10 cellular contexts compared by ENCODE assay signal in the genomic region with DNA sequence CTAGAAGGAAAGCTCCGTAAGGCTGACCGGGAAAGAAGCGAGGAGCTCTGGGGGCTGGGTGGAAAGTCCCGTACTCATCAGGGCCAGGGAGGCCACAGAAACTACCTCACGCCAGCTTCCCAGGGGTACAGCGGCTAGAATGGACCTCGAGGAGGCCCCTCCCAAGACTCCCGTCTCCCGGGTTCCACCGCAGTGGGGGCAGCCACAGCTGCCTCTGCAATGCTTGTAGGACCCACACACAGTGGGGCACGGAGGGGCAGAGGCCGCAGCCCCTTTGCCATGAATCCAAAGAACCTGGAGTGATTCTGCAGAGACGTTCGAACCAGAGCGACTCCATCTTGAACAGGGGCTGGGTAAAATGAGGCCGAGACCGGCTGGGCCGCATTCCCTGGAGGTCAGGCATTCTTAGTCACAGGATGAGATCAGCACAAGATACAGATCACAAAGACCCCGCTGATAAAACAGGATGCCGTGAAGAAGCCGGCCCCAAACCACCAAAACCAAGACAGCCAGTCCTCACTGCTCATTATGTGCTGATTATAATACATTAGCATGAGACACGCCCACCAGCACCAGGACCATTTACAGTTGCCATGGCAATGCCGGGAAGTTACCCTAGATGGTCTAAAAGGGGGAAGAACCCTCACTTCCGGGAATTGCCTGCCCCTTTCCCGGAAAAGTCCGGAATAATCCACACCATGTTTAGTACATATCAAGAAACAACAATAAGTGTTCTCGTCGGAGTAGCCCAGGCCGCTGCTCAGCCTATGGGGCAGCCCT. TPM values are rescaled to one million over a fixed set of nuclear protein-coding genes. Genes with fewer than 3 reads are reported as not detected.
A peak's percentile ranks its signal among the peaks of the same experiment; 100 is the strongest.
DNase-seq lines count a peak whose midpoint lies in the region; ATAC-seq and TF ChIP-seq lines count a peak whose summit lies in the region.
"Had no signal": no experiment of that assay in that cellular context is flagged by ENCODE, and none has a peak within 500 bp of the region (broad histone marks: within the 10 kb centered on the region; RNA-seq: fewer than 3 reads in every experiment).

No MANE protein-coding gene starts in this region.

- H3K4me3 ChIP-seq in GM23338 (no peak overlapping the region), osteoblast (ENCODE audit: insufficient read depth, low read length) (no peak overlapping the region)
- H3K4me3 ChIP-seq: esophagus muscularis mucosa had no signal

- DNase-seq in GM23338 (ENCODE audit: low spot score) (peak; percentile 87), OCI-M1 (lab: John Stamatoyannopoulos, UW) (peak; percentile 69), dermis blood vessel endothelial cell (peak; percentile 21), osteoblast (ENCODE audit: insufficient read length, low spot score, missing footprints) (peak; percentile 94), cerebellar cortex (ENCODE audit: low spot score) (no peak), cortex of kidney (lab: John Stamatoyannopoulos, UW) (no peak)
- DNase-seq: DMS79, NCI-H1694 treated with DMSO at 0.1 percent for 48 hours had no signal

- no peak for TF ChIP-seq CTCF in GM23338 (conservative IDR thresholded peaks at IDR 0.05; ENCODE audit: low read depth in 2 of 2)
- TF ChIP-seq CTCF in osteoblast (IDR thresholded peaks at IDR 0.05; ENCODE audit: extremely low read depth, low read depth, low read length), result no peak

- H2AFZ ChIP-seq in GM23338, result no peak overlapping the region
- peak overlapping the region; percentile 51 for H2AFZ ChIP-seq in osteoblast (ENCODE audit: low read length)

- H3K9me2 ChIP-seq in GM23338 (ENCODE audit: insufficient read depth), result no peaks in the 10 kb centered on the region

- H3K9me3 Mint-ChIP-seq in GM23338, result no peaks in the 10 kb centered on the region

- ATAC-seq in GM23338 (peak; percentile 1; the same call in 1 of the 3 replicates), GM21526 (IDR thresholded peaks at IDR 0.05; ENCODE audit: low FRiP score, unreplicated experiment) (no peak)

- H3F3A ChIP-seq in GM23338 (replicated peaks; ENCODE audit: low read depth), result 0 out of 2 replicates have a peak, but pooled peaks cover 16% of the 10 kb centered on the region

- H3K9me3 ChIP-seq in osteoblast (ENCODE audit: low read depth, low read length), result no peaks in the 10 kb centered on the region
- H3K9me3 ChIP-seq: esophagus muscularis mucosa had no signal

- H3K4me1 ChIP-seq in GM23338 (ENCODE audit: insufficient read depth), result peaks cover 32% of the 10 kb centered on the region
- peaks cover 7% of the 10 kb centered on the region for H3K4me1 ChIP-seq in osteoblast (ENCODE audit: insufficient read depth, low read length)

- H3K4me1 Mint-ChIP-seq in GM23338, result peaks cover 32% of the 10 kb centered on the region

- H3K27ac ChIP-seq in GM23338 (ENCODE audit: low read depth) (peak overlapping the region; percentile 85), osteoblast (ENCODE audit: low read depth, low read length) (no peak overlapping the region)

- H4K20me1 ChIP-seq in GM23338 (replicated peaks; ENCODE audit: insufficient read depth), result no peaks in the 10 kb centered on the region
- H4K20me1 ChIP-seq in osteoblast (ENCODE audit: insufficient read depth, low read length), result no peaks in the 10 kb centered on the region

- H3K27me3 ChIP-seq in GM23338 (ENCODE audit: insufficient read depth), result 0 out of 2 replicates have a peak, but pooled peaks cover 2% of the 10 kb centered on the region
- no peaks in the 10 kb centered on the region for H3K27me3 ChIP-seq in osteoblast (ENCODE audit: insufficient read depth, low read length)
- H3K27me3 ChIP-seq: esophagus muscularis mucosa had no signal

- H3K79me2 ChIP-seq in GM23338 (replicated peaks; ENCODE audit: insufficient read depth), result no peaks in the 10 kb centered on the region
- H3K79me2 ChIP-seq in osteoblast (ENCODE audit: insufficient read depth, low read length), result no peaks in the 10 kb centered on the region

- H3K4me2 ChIP-seq in GM23338 (peak overlapping the region; percentile 37; the same call in 1 of the 2 replicates), osteoblast (ENCODE audit: insufficient read depth, low read length) (peak overlapping the region; percentile 20)

- H3K27ac Mint-ChIP-seq in GM23338, result peak overlapping the region; percentile 40; the same call in 1 of the 2 replicates

- no peaks in the 10 kb centered on the region for H3K36me3 ChIP-seq in GM23338 (ENCODE audit: insufficient read depth)
- H3K36me3 ChIP-seq in osteoblast (ENCODE audit: insufficient read depth, low read length), result no peaks in the 10 kb centered on the region
- H3K36me3 ChIP-seq: esophagus muscularis mucosa had no signal

- peaks cover 13% of the 10 kb centered on the region for H3K27me3 Mint-ChIP-seq in GM23338 (ENCODE audit: insufficient read depth, low read depth, poor library complexity)

- H3K4me3 Mint-ChIP-seq in GM23338, result no peak overlapping the region

- H3K36me3 Mint-ChIP-seq in GM23338 (ENCODE audit: low read depth), result no peaks in the 10 kb centered on the region; the same call in 2 of the 3 replicates

TF ChIP-seq in GM23338, 12 proteins besides CTCF, POLR2A, EP300 and RAD21:
- TF ChIP-seq, protein P1, sequence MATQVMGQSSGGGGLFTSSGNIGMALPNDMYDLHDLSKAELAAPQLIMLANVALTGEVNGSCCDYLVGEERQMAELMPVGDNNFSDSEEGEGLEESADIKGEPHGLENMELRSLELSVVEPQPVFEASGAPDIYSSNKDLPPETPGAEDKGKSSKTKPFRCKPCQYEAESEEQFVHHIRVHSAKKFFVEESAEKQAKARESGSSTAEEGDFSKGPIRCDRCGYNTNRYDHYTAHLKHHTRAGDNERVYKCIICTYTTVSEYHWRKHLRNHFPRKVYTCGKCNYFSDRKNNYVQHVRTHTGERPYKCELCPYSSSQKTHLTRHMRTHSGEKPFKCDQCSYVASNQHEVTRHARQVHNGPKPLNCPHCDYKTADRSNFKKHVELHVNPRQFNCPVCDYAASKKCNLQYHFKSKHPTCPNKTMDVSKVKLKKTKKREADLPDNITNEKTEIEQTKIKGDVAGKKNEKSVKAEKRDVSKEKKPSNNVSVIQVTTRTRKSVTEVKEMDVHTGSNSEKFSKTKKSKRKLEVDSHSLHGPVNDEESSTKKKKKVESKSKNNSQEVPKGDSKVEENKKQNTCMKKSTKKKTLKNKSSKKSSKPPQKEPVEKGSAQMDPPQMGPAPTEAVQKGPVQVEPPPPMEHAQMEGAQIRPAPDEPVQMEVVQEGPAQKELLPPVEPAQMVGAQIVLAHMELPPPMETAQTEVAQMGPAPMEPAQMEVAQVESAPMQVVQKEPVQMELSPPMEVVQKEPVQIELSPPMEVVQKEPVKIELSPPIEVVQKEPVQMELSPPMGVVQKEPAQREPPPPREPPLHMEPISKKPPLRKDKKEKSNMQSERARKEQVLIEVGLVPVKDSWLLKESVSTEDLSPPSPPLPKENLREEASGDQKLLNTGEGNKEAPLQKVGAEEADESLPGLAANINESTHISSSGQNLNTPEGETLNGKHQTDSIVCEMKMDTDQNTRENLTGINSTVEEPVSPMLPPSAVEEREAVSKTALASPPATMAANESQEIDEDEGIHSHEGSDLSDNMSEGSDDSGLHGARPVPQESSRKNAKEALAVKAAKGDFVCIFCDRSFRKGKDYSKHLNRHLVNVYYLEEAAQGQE (IDR thresholded peaks at IDR 0.05; ENCODE audit: unreplicated experiment), result no peak
- TF ChIP-seq, protein P2, sequence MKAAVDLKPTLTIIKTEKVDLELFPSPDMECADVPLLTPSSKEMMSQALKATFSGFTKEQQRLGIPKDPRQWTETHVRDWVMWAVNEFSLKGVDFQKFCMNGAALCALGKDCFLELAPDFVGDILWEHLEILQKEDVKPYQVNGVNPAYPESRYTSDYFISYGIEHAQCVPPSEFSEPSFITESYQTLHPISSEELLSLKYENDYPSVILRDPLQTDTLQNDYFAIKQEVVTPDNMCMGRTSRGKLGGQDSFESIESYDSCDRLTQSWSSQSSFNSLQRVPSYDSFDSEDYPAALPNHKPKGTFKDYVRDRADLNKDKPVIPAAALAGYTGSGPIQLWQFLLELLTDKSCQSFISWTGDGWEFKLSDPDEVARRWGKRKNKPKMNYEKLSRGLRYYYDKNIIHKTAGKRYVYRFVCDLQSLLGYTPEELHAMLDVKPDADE (IDR thresholded peaks at IDR 0.05), result no peak
- TF ChIP-seq ZNF114 (CRISPR knock-in tag; IDR thresholded peaks at IDR 0.05) (peak; percentile 97), NANOG (IDR thresholded peaks at IDR 0.05; ENCODE audit: borderline replicate concordance) (no peak), POLR2AphosphoS5 (IDR thresholded peaks at IDR 0.05; ENCODE audit: low read depth) (no peak), CREB1 (CRISPR knock-in tag; IDR thresholded peaks at IDR 0.05; ENCODE audit: low read depth) (peak; percentile 50; the same call in 1 of the 2 replicates), STAT1 (IDR thresholded peaks at IDR 0.05; ENCODE audit: unreplicated experiment) (no peak), EZH2 (IDR thresholded peaks at IDR 0.05; ENCODE audit: low read depth, unreplicated experiment) (no peak), ZNF331 (CRISPR knock-in tag; IDR thresholded peaks at IDR 0.05; ENCODE audit: low read depth) (0 out of 2 replicates have a peak, but pooled peaks have one; percentile 36), EZH2phosphoT487 (IDR thresholded peaks at IDR 0.05; ENCODE audit: unreplicated experiment) (no peak)

RNA-seq across cellular contexts. Expression of gene ANKRD65, which starts 1.6 kb away (rescaled TPM):
- total RNA-seq in GM23338 (2014; rRNA removed; shearing (Covaris generic)), result 1.7 and 1.8 TPM in 2 replicates
- polyA plus RNA-seq in GM23338 (2016; fragmentation: Nextera tagmentation; extraction: Ambion mirVana), result 1.6 and 2.6 TPM in 2 replicates
- 0.28 and 0.51 TPM in 2 replicates for total RNA-seq in dermis blood vessel endothelial cell
- total RNA-seq in osteoblast, result 1.2 and 1.8 TPM in 2 replicates

RNA-seq across cellular contexts. Expression of gene VWA1, which starts 12.8 kb away (rescaled TPM):
- total RNA-seq in GM23338 (2014; rRNA removed; shearing (Covaris generic)), result 21.9 and 31.5 TPM in 2 replicates
- 7.2 and 7.9 TPM in 2 replicates for polyA plus RNA-seq in GM23338 (2016; fragmentation: Nextera tagmentation; extraction: Ambion mirVana)
- total RNA-seq in dermis blood vessel endothelial cell (12.7 and 45.3 TPM in 2 replicates), osteoblast (2.4 and 4.3 TPM in 2 replicates)

RNA-seq across cellular contexts. Expression of gene MRPL20, which starts 15.6 kb away (rescaled TPM):
- 158 and 173 TPM in 2 replicates for total RNA-seq in GM23338 (2014; rRNA removed; shearing (Covaris generic))
- polyA plus RNA-seq in GM23338 (2016; fragmentation: Nextera tagmentation; extraction: Ambion mirVana), result 319 and 344 TPM in 2 replicates
- total RNA-seq in dermis blood vessel endothelial cell (98.2 and 102 TPM in 2 replicates), osteoblast (53.9 and 58.9 TPM in 2 replicates)

RNA-seq across cellular contexts. Expression of gene CCNL2, which starts 23.5 kb away (rescaled TPM):
- total RNA-seq in GM23338 (2014; rRNA removed; shearing (Covaris generic)), result 146 and 147 TPM in 2 replicates
- 99.4 and 115 TPM in 2 replicates for polyA plus RNA-seq in GM23338 (2016; fragmentation: Nextera tagmentation; extraction: Ambion mirVana)
- total RNA-seq in dermis blood vessel endothelial cell, result 71.1 and 183 TPM in 2 replicates
- total RNA-seq in osteoblast, result 138 and 139 TPM in 2 replicates

RNA-seq across cellular contexts. Expression of gene ATAD3C, which starts 26.8 kb away (rescaled TPM):
- 0.45 and 1.2 TPM in 2 replicates for total RNA-seq in GM23338 (2014; rRNA removed; shearing (Covaris generic))
- 1.1 and 1.3 TPM in 2 replicates for polyA plus RNA-seq in GM23338 (2016; fragmentation: Nextera tagmentation; extraction: Ambion mirVana)
- 0.17 and 1.5 TPM in 2 replicates for total RNA-seq in dermis blood vessel endothelial cell
- total RNA-seq in osteoblast, result under 0.01 and 0.59 TPM in 2 replicates

Comparison
In these comparisons a context has a peak if more than half of its experiments do, and no peak if none do; other contexts are left out.
1. DNase-seq: peak in GM23338 (single experiment), OCI-M1 (single experiment), dermis blood vessel endothelial cell (single experiment) and osteoblast (single experiment); none in cerebellar cortex (single experiment) and cortex of kidney (single experiment).